13 cellular contexts compared by ENCODE assay signal in the genomic region with DNA sequence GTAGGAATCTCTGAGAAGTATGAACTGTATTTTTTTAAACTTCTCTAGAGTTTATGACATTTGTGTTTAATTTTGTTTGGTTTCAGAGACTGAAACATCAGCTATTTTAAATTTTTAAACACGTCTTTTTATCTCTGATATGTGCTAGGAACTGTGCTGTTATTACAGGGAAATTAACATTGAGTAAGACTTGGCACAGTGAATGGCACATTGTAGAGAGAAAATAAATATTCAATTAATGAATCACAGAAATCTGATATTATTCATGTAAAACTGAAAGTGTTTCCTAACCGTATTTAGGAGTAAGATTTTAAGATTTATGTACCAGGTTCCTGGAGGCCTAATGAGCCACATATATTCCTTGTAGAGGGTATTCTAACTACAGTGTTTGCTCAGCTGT.
DNase-seq lines count a peak whose midpoint lies in the region; TF ChIP-seq lines count a peak whose summit lies in the region.
"Had no signal": no experiment of that assay in that cellular context is flagged by ENCODE, and none has a peak within 500 bp of the region (broad histone marks: within the 10 kb centered on the region; RNA-seq: fewer than 3 reads in every experiment).

No MANE protein-coding gene starts in this region.

- peaks cover 21% of the 10 kb centered on the region for H3K27me3 ChIP-seq in HUES48 (ENCODE audit: control insufficient read depth, insufficient read depth, low read length)
- H3K27me3 ChIP-seq in right atrium auricular region: no peaks in the 10 kb centered on the region
- H3K27me3 ChIP-seq in A673 (replicated peaks; ENCODE audit: insufficient read depth, low read depth, low read length, poor library complexity): no peaks in the 10 kb centered on the region
- H3K27me3 ChIP-seq: ovary had no signal

- intact Hi-C loops in A673 (cut with micrococcal nuclease; ENCODE audit: unreplicated experiment): no loop called here

- no peak for TF ChIP-seq CTCF in right atrium auricular region (IDR thresholded peaks at IDR 0.05)
- no peak for TF ChIP-seq CTCF in A673 (conservative IDR thresholded peaks at IDR 0.05; ENCODE audit: low read depth, low read length)

- POLR2A ChIA-PET in A673 (lab: Charles Lee; ENCODE audit: low non-redundant PET): no interaction called here

- H3K9me3 ChIP-seq in HUES48 (ENCODE audit: control insufficient read depth, insufficient read depth, low read length) (0 out of 2 replicates have a peak, but pooled peaks cover 3% of the 10 kb centered on the region), right atrium auricular region (no peaks in the 10 kb centered on the region), A673 (ENCODE audit: low read depth, low read length, poor library complexity, severe bottlenecking) (no peaks in the 10 kb centered on the region)
- H3K9me3 ChIP-seq: ovary had no signal

- no TSS peak for BruUV-seq in A673 (replicated peaks; lab: Mats Ljungman, UMichigan)

- no peak overlapping the region for H3K4me3 ChIP-seq in HUES48 (ENCODE audit: low read depth, low read length)
- H3K4me3 ChIP-seq in right atrium auricular region: no peak overlapping the region
- no peak overlapping the region for H3K4me3 ChIP-seq in A673 (ENCODE audit: low read depth, low read length, poor library complexity, severe bottlenecking)
- H3K4me3 ChIP-seq: BLaER1 treated with 17β-estradiol and CSF1 and Interleukin-3, amounts not matched to agents 10 nM and 100 nM; ovary had no signal

- CTCF ChIA-PET in A673 (lab: Charles Lee): no interaction called here

- peak overlapping the region; percentile 84 for H3K27ac ChIP-seq in HUES48 (ENCODE audit: low read depth, low read length)
- peak overlapping the region; percentile 40 to 41 for H3K27ac ChIP-seq in right atrium auricular region
- no peak overlapping the region for H3K27ac ChIP-seq in A673 (ENCODE audit: low read depth, low read length, poor library complexity, severe bottlenecking)
- H3K27ac ChIP-seq: BLaER1 treated with 17β-estradiol and CSF1 and Interleukin-3, amounts not matched to agents 10 nM and 100 nM; ovary; RWPE1 had no signal

- H3K4me1 ChIP-seq in HUES48 (ENCODE audit: control insufficient read depth, insufficient read depth, low read length) (peaks cover 50% of the 10 kb centered on the region), right atrium auricular region (peaks cover 0 to 26% of the 10 kb centered on the region in 2 donors), A673 (ENCODE audit: insufficient read depth, low read length, poor library complexity, severe bottlenecking) (no peaks in the 10 kb centered on the region)

- DNase-seq in SHP77 treated with DMSO at 0.1 percent for 48 hours (lab: John Stamatoyannopoulos, UW) (peak; percentile 58), right atrium auricular region (ENCODE audit: low spot score) (no peak), renal cortical epithelial cell (ENCODE audit: low read depth) (peak; percentile 8), A673 (ENCODE audit: low spot score) (no peak), NCI-H345 treated with DMSO at 0.1 percent for 48 hours (lab: John Stamatoyannopoulos, UW; ENCODE audit: unreplicated experiment) (no peak)
- DNase-seq in stimulated activated naive CD4-positive, alpha-beta T cell (lab: John Stamatoyannopoulos, UW): no peak
- DNase-seq: activated naive CD8-positive, alpha-beta T cell treated with anti-CD3 and anti-CD28 coated beads, Interleukin-2, amount 10 ng/mL, durations not matched to agents 7 days and 5 days; activated T-cell treated with anti-CD3 and anti-CD28 coated beads, Interleukin-2, amount 50 U/mL, for 24 hours; GF-D8; ovary had no signal

- no peak overlapping the region for H3K9ac ChIP-seq in HUES48 (ENCODE audit: low read depth, low read length)
- H3K9ac ChIP-seq: BLaER1 treated with 17β-estradiol and CSF1 and Interleukin-3, amounts not matched to agents 10 nM and 100 nM had no signal

- H3K36me3 ChIP-seq in HUES48 (ENCODE audit: control insufficient read depth, insufficient read depth, low read length): no peaks in the 10 kb centered on the region
- H3K36me3 ChIP-seq in right atrium auricular region: no peaks in the 10 kb centered on the region
- H3K36me3 ChIP-seq in A673 (ENCODE audit: insufficient read depth, low read length, poor library complexity, severe bottlenecking): no peaks in the 10 kb centered on the region
- H3K36me3 ChIP-seq: BLaER1 treated with 17β-estradiol and CSF1 and Interleukin-3, amounts not matched to agents 10 nM and 100 nM; ovary had no signal

Comparison
In these comparisons a context has a peak if more than half of its experiments do, and no peak if none do; other contexts are left out.
1. DNase-seq: peak in SHP77 treated with DMSO at 0.1 percent for 48 hours (single experiment) and renal cortical epithelial cell (single experiment); none in right atrium auricular region (single experiment), A673 (single experiment), NCI-H345 treated with DMSO at 0.1 percent for 48 hours (single experiment) and stimulated activated naive CD4-positive, alpha-beta T cell (0 of 6).